In the genomic region with DNA sequence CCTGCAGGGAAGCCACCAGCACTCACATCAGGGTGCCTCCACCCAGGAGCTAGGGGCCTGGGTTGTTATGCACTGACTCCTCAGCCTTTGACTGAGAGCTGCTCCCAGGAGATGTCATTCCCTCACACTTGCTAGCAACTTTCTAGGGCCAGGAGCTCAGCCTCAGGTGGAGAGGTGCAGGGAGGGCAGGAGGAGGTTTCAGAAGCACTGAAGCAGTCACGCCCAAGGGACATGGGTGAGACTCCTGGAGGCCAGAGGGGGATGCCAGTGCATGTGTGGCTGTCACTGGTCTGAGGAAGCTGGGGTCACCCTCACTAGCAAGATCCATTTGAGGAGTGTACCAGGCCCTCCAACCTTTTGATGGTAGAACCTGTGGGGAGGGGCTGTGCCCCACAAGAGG, we compare ENCODE assay signal across 28 cellular contexts.
"Had no signal": no experiment of that assay in that cellular context is flagged by ENCODE, and none has a peak within 500 bp of the region (broad histone marks: within the 10 kb centered on the region; RNA-seq: fewer than 3 reads in every experiment).

No MANE protein-coding gene starts in this region.

- H3K4me1 ChIP-seq: foreskin keratinocyte, left lung, sigmoid colon, uterus had no signal

- H3K27ac Mint-ChIP-seq: activated CD4-positive, alpha-beta memory T cell treated with anti-CD3 and anti-CD28 coated beads for 36 hours; activated naive CD4-positive, alpha-beta T cell treated with anti-CD3 and anti-CD28 coated beads for 36 hours; activated naive CD8-positive, alpha-beta T cell treated with anti-CD3 and anti-CD28 coated beads for 36 hours; activated T-cell treated with anti-CD3 and anti-CD28 coated beads, Interleukin-2, amount 50 U/mL, for 72 hours; dendritic cell treated with granulocyte-macrophage colony-stimulating factor and Interleukin-4, amounts not matched to agents 40 ng/mL and 50 ng/mL, for 4 days; nephron; stimulated activated memory B cell treated with anti-CD40 and anti-IgM and Interleukin-4, amounts not matched to agents 10 μg/mL and 1 μg/mL and 100 μg/mL, for 72 hours; T-cell; type B pancreatic cell had no signal

- H3K4me3 ChIP-seq: esophagus muscularis mucosa, heart left ventricle, left lung, sigmoid colon, uterus had no signal

- ATAC-seq: activated T-cell treated with anti-CD3 and anti-CD28 coated beads, Interleukin-2, amount 50 U/mL, for 72 hours; foreskin keratinocyte; heart left ventricle; left lung; stimulated activated memory B cell treated with anti-CD40 and anti-IgM and Interleukin-4, amounts not matched to agents 10 μg/mL and 1 μg/mL and 100 μg/mL, for 72 hours; stimulated activated naive CD8-positive, alpha-beta T cell treated with anti-CD3 and anti-CD28 coated beads, Interleukin-15, amount 100 ng/mL, for 72 hours; T-cell had no signal

- DNase-seq: activated CD4-positive, alpha-beta memory T cell treated with anti-CD3 and anti-CD28 coated beads for 36 hours; activated CD4-positive, alpha-beta T cell treated with anti-CD3 and anti-CD28 coated beads for 4 hours; activated naive CD4-positive, alpha-beta T cell treated with anti-CD3 and anti-CD28 coated beads for 36 hours; activated naive CD8-positive, alpha-beta T cell treated with anti-CD3 and anti-CD28 coated beads for 36 hours; activated T-cell treated with anti-CD3 and anti-CD28 coated beads for 4 hours; activated T-cell treated with anti-CD3 and anti-CD28 coated beads, Interleukin-2, amount 50 U/mL, for 72 hours; amniotic stem cell; brain microvascular endothelial cell; central memory CD4-positive, alpha-beta T cell; foreskin keratinocyte; heart left ventricle; left lung; sigmoid colon; small intestine; stimulated activated CD4-positive, alpha-beta T cell treated with anti-CD3 and anti-CD28 coated beads, Interleukin-4, amount 100 ng/mL, for 24 hours; stimulated activated naive CD8-positive, alpha-beta T cell treated with anti-CD3 and anti-CD28 coated beads, Interleukin-15, amount 100 ng/mL, for 72 hours; substantia nigra; T-cell; T-helper 9 cell; uterus had no signal

- H3K27me3 ChIP-seq: brain microvascular endothelial cell, esophagus muscularis mucosa, foreskin keratinocyte, heart left ventricle, left lung, neutrophil, sigmoid colon, uterus had no signal

- H3K4me3 Mint-ChIP-seq: activated CD4-positive, alpha-beta memory T cell treated with anti-CD3 and anti-CD28 coated beads for 36 hours; activated naive CD4-positive, alpha-beta T cell treated with anti-CD3 and anti-CD28 coated beads for 36 hours; activated naive CD8-positive, alpha-beta T cell treated with anti-CD3 and anti-CD28 coated beads for 36 hours; activated T-cell treated with anti-CD3 and anti-CD28 coated beads, Interleukin-2, amount 50 U/mL, for 72 hours; dendritic cell treated with granulocyte-macrophage colony-stimulating factor and Interleukin-4, amounts not matched to agents 40 ng/mL and 50 ng/mL, for 4 days; nephron; stimulated activated memory B cell treated with anti-CD40 and anti-IgM and Interleukin-4, amounts not matched to agents 10 μg/mL and 1 μg/mL and 100 μg/mL, for 72 hours; stimulated activated naive CD8-positive, alpha-beta T cell treated with anti-CD3 and anti-CD28 coated beads, Interleukin-15, amount 100 ng/mL, for 72 hours; T-cell; type B pancreatic cell had no signal

- H3K9me3 ChIP-seq: neutrophil had no signal

- H3K9me3 Mint-ChIP-seq: nephron had no signal

- H3K27ac ChIP-seq: brain microvascular endothelial cell, esophagus muscularis mucosa, foreskin keratinocyte, left lung, neutrophil, sigmoid colon, uterus, VCaP had no signal

- H3K27me3 Mint-ChIP-seq: activated CD4-positive, alpha-beta memory T cell treated with anti-CD3 and anti-CD28 coated beads for 36 hours; activated naive CD8-positive, alpha-beta T cell treated with anti-CD3 and anti-CD28 coated beads for 36 hours; dendritic cell treated with granulocyte-macrophage colony-stimulating factor and Interleukin-4, amounts not matched to agents 40 ng/mL and 50 ng/mL, for 4 days; progenitor cell of endocrine pancreas; stimulated activated memory B cell treated with anti-CD40 and anti-IgM and Interleukin-4, amounts not matched to agents 10 μg/mL and 1 μg/mL and 100 μg/mL, for 72 hours; stimulated activated naive CD8-positive, alpha-beta T cell treated with anti-CD3 and anti-CD28 coated beads, Interleukin-15, amount 100 ng/mL, for 72 hours; T-cell; type B pancreatic cell had no signal
